12 cellular contexts compared by ENCODE assay signal in genomic region chr4:11073621-11074051, GRCh38.
DNase-seq lines count a peak whose midpoint lies in the region; ATAC-seq and TF ChIP-seq lines count a peak whose summit lies in the region.
"Had no signal": no experiment of that assay in that cellular context is flagged by ENCODE, and none has a peak within 500 bp of the region (broad histone marks: within the 10 kb centered on the region; RNA-seq: fewer than 3 reads in every experiment).

No MANE protein-coding gene starts in this region.

- H3K4me3 ChIP-seq in Peyer's patch, result no peak overlapping the region
- H3K4me3 ChIP-seq: SJSA1 had no signal

- TF ChIP-seq CTCF in nephron progenitor cell (IDR thresholded peaks at IDR 0.05) (no peak), Peyer's patch (IDR thresholded peaks at IDR 0.05) (no peak)
- no peak for TF ChIP-seq CTCF in activated CD8-positive, alpha-beta T cell treated with anti-CD3 and anti-CD28 coated beads for 36 hours (IDR thresholded peaks at IDR 0.05)

- H3K27ac Mint-ChIP-seq in nephron progenitor cell, result peak overlapping the region; percentile 53
- H3K27ac Mint-ChIP-seq in activated CD8-positive, alpha-beta T cell treated with anti-CD3 and anti-CD28 coated beads for 36 hours, result no peak overlapping the region
- H3K27ac Mint-ChIP-seq: activated CD4-positive, alpha-beta memory T cell treated with anti-CD3 and anti-CD28 coated beads for 36 hours; activated naive CD4-positive, alpha-beta T cell treated with anti-CD3 and anti-CD28 coated beads, Interleukin-2, amount 10 ng/mL, durations not matched to agents 7 days and 5 days had no signal

- intact Hi-C loops in activated CD8-positive, alpha-beta T cell treated with anti-CD3 and anti-CD28 coated beads for 36 hours (cut with micrococcal nuclease), result no loop called here

- peaks cover 4% of the 10 kb centered on the region for H3K27me3 Mint-ChIP-seq in nephron progenitor cell (ENCODE audit: low read depth, poor library complexity)
- H3K27me3 Mint-ChIP-seq in activated CD8-positive, alpha-beta T cell treated with anti-CD3 and anti-CD28 coated beads for 36 hours, result peaks cover 1% of the 10 kb centered on the region
- H3K27me3 Mint-ChIP-seq: activated CD4-positive, alpha-beta memory T cell treated with anti-CD3 and anti-CD28 coated beads for 36 hours; activated naive CD4-positive, alpha-beta T cell treated with anti-CD3 and anti-CD28 coated beads, Interleukin-2, amount 10 ng/mL, durations not matched to agents 7 days and 5 days had no signal

- peaks cover 19% of the 10 kb centered on the region for H3K4me1 Mint-ChIP-seq in nephron progenitor cell
- H3K4me1 Mint-ChIP-seq in activated CD8-positive, alpha-beta T cell treated with anti-CD3 and anti-CD28 coated beads for 36 hours (ENCODE audit: low read depth), result no peaks in the 10 kb centered on the region
- H3K4me1 Mint-ChIP-seq: activated naive CD4-positive, alpha-beta T cell treated with anti-CD3 and anti-CD28 coated beads, Interleukin-2, amount 10 ng/mL, durations not matched to agents 7 days and 5 days had no signal

- no peak for ATAC-seq in activated CD8-positive, alpha-beta T cell treated with anti-CD3 and anti-CD28 coated beads for 36 hours
- no peak for ATAC-seq in HG03097 (IDR thresholded peaks at IDR 0.05; ENCODE audit: low FRiP score, unreplicated experiment)

- H3K27me3 ChIP-seq in Peyer's patch, result no peaks in the 10 kb centered on the region
- H3K27me3 ChIP-seq: SJSA1 had no signal

- POLR2A ChIA-PET in activated CD8-positive, alpha-beta T cell treated with anti-CD3 and anti-CD28 coated beads for 36 hours (lab: Charles Lee), result interaction anchor here (0.7 kb wide), 1 partner anchor 454 kb away, joined by 3 read pairs; no protein-coding TSS in a partner anchor

- H3K4me1 ChIP-seq in Peyer's patch, result no peaks in the 10 kb centered on the region
- H3K4me1 ChIP-seq: parathyroid adenoma, SJSA1 had no signal

- in situ Hi-C loops in SK-MEL-5 (cut with HindIII; ENCODE audit: low pct_unique_long_range_greater_than_20kb, low sequenced_read_pairs), result no loop called here

- no peak for TF ChIP-seq POLR2A in Peyer's patch (IDR thresholded peaks at IDR 0.05)

- H3K36me3 Mint-ChIP-seq in nephron progenitor cell (ENCODE audit: low read depth), result no peaks in the 10 kb centered on the region
- H3K36me3 Mint-ChIP-seq in activated CD8-positive, alpha-beta T cell treated with anti-CD3 and anti-CD28 coated beads for 36 hours (ENCODE audit: low read depth), result no peaks in the 10 kb centered on the region
- H3K36me3 Mint-ChIP-seq: activated CD4-positive, alpha-beta memory T cell treated with anti-CD3 and anti-CD28 coated beads for 36 hours; activated naive CD4-positive, alpha-beta T cell treated with anti-CD3 and anti-CD28 coated beads, Interleukin-2, amount 10 ng/mL, durations not matched to agents 7 days and 5 days had no signal

- H3K27ac ChIP-seq in Peyer's patch, result no peak overlapping the region
- H3K27ac ChIP-seq: parathyroid adenoma, SJSA1 had no signal

- CTCF ChIA-PET in activated CD8-positive, alpha-beta T cell treated with anti-CD3 and anti-CD28 coated beads for 36 hours (lab: Charles Lee), result no interaction called here

- no peak overlapping the region for H3K4me3 Mint-ChIP-seq in nephron progenitor cell
- no peak overlapping the region for H3K4me3 Mint-ChIP-seq in activated CD8-positive, alpha-beta T cell treated with anti-CD3 and anti-CD28 coated beads for 36 hours
- H3K4me3 Mint-ChIP-seq: activated CD4-positive, alpha-beta memory T cell treated with anti-CD3 and anti-CD28 coated beads for 36 hours; activated naive CD4-positive, alpha-beta T cell treated with anti-CD3 and anti-CD28 coated beads, Interleukin-2, amount 10 ng/mL, durations not matched to agents 7 days and 5 days had no signal

- peak; percentile 47 for DNase-seq in ELF-1 (ENCODE audit: low read depth, low spot score)
- DNase-seq in SK-MEL-5 (ENCODE audit: low read depth, low spot score), result peak; percentile 8
- peak; percentile 91 for DNase-seq in fibroblast of the conjunctiva (ENCODE audit: low read depth)
- DNase-seq in nephron progenitor cell, result no peak
- no peak for DNase-seq in activated CD8-positive, alpha-beta T cell treated with anti-CD3 and anti-CD28 coated beads for 36 hours
- DNase-seq in Peyer's patch, result no peak
- no peak for DNase-seq in GM19238 (ENCODE audit: insufficient read length, low spot score)
- DNase-seq: activated CD4-positive, alpha-beta memory T cell treated with anti-CD3 and anti-CD28 coated beads for 36 hours; activated naive CD4-positive, alpha-beta T cell treated with anti-CD3 and anti-CD28 coated beads, Interleukin-2, amount 10 ng/mL, durations not matched to agents 7 days and 5 days had no signal

- no peaks in the 10 kb centered on the region for H3K9me3 ChIP-seq in Peyer's patch
- H3K9me3 ChIP-seq: SJSA1 had no signal

- no peaks in the 10 kb centered on the region for H3K9me3 Mint-ChIP-seq in nephron progenitor cell
- no peaks in the 10 kb centered on the region for H3K9me3 Mint-ChIP-seq in activated CD8-positive, alpha-beta T cell treated with anti-CD3 and anti-CD28 coated beads for 36 hours
- H3K9me3 Mint-ChIP-seq: activated CD4-positive, alpha-beta memory T cell treated with anti-CD3 and anti-CD28 coated beads for 36 hours; activated naive CD4-positive, alpha-beta T cell treated with anti-CD3 and anti-CD28 coated beads, Interleukin-2, amount 10 ng/mL, durations not matched to agents 7 days and 5 days had no signal

- no peaks in the 10 kb centered on the region for H3K36me3 ChIP-seq in Peyer's patch
- H3K36me3 ChIP-seq: SJSA1 had no signal

Comparison
In these comparisons a context has a peak if more than half of its experiments do, and no peak if none do; other contexts are left out.
1. DNase-seq: peak in ELF-1 (single experiment), SK-MEL-5 (single experiment) and fibroblast of the conjunctiva (single experiment); none in nephron progenitor cell (single experiment), activated CD8-positive, alpha-beta T cell treated with anti-CD3 and anti-CD28 coated beads for 36 hours (single experiment), Peyer's patch (0 of 3) and GM19238 (single experiment).